ENCODE assay signal across 10 cellular contexts in the genomic region with DNA sequence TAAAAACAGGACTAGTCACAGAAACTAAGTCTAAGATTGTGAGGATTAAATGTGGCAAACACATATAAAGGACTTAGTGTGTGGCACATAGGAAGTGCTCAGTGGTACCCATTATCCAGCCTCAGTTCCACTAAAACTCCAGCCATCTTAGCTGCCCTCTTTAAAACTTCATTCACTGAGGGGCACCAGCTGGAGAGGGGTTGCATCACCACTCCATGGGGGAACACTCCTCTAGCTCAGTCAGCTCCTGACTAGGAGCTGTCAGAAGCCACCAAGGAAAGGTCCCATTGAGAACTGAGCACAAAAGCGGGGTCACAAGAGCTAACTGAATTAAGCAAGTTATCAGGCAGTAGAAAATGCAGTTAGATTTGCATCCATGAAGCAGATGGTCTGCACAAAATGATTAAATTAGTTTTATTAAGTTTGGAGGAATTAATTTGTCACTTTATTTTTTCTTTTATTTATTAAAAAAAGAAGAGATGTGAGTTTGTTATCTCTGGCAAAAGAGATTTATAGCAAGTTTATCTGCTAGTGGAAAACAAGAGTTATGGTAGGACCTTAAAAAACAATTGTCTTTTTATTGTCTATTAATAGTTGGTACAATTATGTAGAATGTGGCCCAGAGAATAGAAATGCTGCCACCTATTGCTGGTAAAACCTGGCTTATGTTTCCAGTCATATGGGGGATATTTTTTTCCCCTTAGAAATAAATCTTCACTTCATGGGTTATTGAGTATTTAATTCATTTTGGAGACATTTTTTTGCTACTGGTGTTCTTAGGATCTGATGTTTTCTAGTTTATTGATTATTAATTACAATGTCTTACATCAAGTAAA.
A peak's percentile ranks its signal among the peaks of the same experiment; 100 is the strongest.
DNase-seq lines count a peak whose midpoint lies in the region; ATAC-seq and TF ChIP-seq lines count a peak whose summit lies in the region.
"Had no signal": no experiment of that assay in that cellular context is flagged by ENCODE, and none has a peak within 500 bp of the region (broad histone marks: within the 10 kb centered on the region; RNA-seq: fewer than 3 reads in every experiment).

No MANE protein-coding gene starts in this region.

- H3K9me3 ChIP-seq in heart left ventricle (no peaks in the 10 kb centered on the region), PC-9 (ENCODE audit: insufficient read depth, low read depth) (no peaks in the 10 kb centered on the region)

- peaks cover 24% of the 10 kb centered on the region for H3K79me2 ChIP-seq in PC-9 (ENCODE audit: low read depth)

- no peak overlapping the region for H2AFZ ChIP-seq in PC-9

- H3K36me3 Mint-ChIP-seq in type B pancreatic cell: no peaks in the 10 kb centered on the region
- no peaks in the 10 kb centered on the region for H3K36me3 Mint-ChIP-seq in activated T-cell treated with anti-CD3 and anti-CD28 coated beads, Interleukin-2, amount 50 U/mL, for 24 hours (ENCODE audit: low read depth)

- H3K4me3 ChIP-seq in heart left ventricle (no peak overlapping the region), PC-9 (no peak overlapping the region), fibroblast of mammary gland (ENCODE audit: control insufficient read depth, low read depth, low read length) (no peak overlapping the region)

- no peak for ATAC-seq in heart left ventricle
- ATAC-seq in Right ventricle myocardium inferior: no peak
- ATAC-seq in HG03354 (IDR thresholded peaks at IDR 0.05; ENCODE audit: poor library complexity, severe bottlenecking, unreplicated experiment): no peak
- no peak for ATAC-seq in GM19467 (IDR thresholded peaks at IDR 0.05; ENCODE audit: unreplicated experiment)

- 85 to 98% (median 91%) methylated on average over 1 of the region's 1 CpG for WGBS in heart left ventricle, 4 donors

- H3K4me3 Mint-ChIP-seq in type B pancreatic cell: no peak overlapping the region
- no peak overlapping the region for H3K4me3 Mint-ChIP-seq in activated T-cell treated with anti-CD3 and anti-CD28 coated beads, Interleukin-2, amount 50 U/mL, for 24 hours

- H3K27ac ChIP-seq in heart left ventricle (no peak overlapping the region), PC-9 (no peak overlapping the region)

- H3K27me3 ChIP-seq in heart left ventricle: no peaks in the 10 kb centered on the region
- no peaks in the 10 kb centered on the region for H3K27me3 ChIP-seq in PC-9 (ENCODE audit: insufficient read depth, low read depth)

- peaks cover 2% of the 10 kb centered on the region; the same call in 1 of the 2 replicates for H4K20me1 ChIP-seq in PC-9 (ENCODE audit: insufficient read depth)

- H3K4me1 Mint-ChIP-seq in type B pancreatic cell (ENCODE audit: unreplicated experiment): peaks cover 45% of the 10 kb centered on the region
- no peaks in the 10 kb centered on the region for H3K4me1 Mint-ChIP-seq in activated T-cell treated with anti-CD3 and anti-CD28 coated beads, Interleukin-2, amount 50 U/mL, for 24 hours (ENCODE audit: low read depth)

- BruUV-seq in PC-9 (replicated peaks; lab: Mats Ljungman, UMichigan): no TSS peak

- H3K4me1 ChIP-seq in heart left ventricle: peaks cover 0 to 65% (median 24%) of the 10 kb centered on the region in 12 donors
- peaks cover 24% of the 10 kb centered on the region for H3K4me1 ChIP-seq in PC-9 (replicated peaks; ENCODE audit: insufficient read depth)

- peaks cover 7% of the 10 kb centered on the region for H3K9me3 Mint-ChIP-seq in type B pancreatic cell
- H3K9me3 Mint-ChIP-seq in activated T-cell treated with anti-CD3 and anti-CD28 coated beads, Interleukin-2, amount 50 U/mL, for 24 hours: no peaks in the 10 kb centered on the region

- H3K27ac Mint-ChIP-seq in type B pancreatic cell: no peak overlapping the region
- H3K27ac Mint-ChIP-seq in activated T-cell treated with anti-CD3 and anti-CD28 coated beads, Interleukin-2, amount 50 U/mL, for 24 hours: no peak overlapping the region

- POLR2A ChIA-PET in PC-9 (lab: Charles Lee; ENCODE audit: unreplicated experiment): no interaction called here

- peaks cover 9% of the 10 kb centered on the region for H3F3A ChIP-seq in PC-9 (ENCODE audit: insufficient read depth, low read depth)

- DNase-seq in heart left ventricle: no peak
- DNase-seq in Right ventricle myocardium inferior (ENCODE audit: missing footprints): no peak
- DNase-seq in PC-9: no peak
- no peak for DNase-seq in fibroblast of mammary gland (ENCODE audit: low read depth)
- DNase-seq in type B pancreatic cell (ENCODE audit: extremely low spot score, unreplicated experiment): no peak
- DNase-seq in activated T-cell treated with anti-CD3 and anti-CD28 coated beads, Interleukin-2, amount 50 U/mL, for 24 hours: no peak
- DNase-seq: activated CD4-positive, alpha-beta T cell treated with anti-CD3 and anti-CD28 coated beads for 48 hours; NCI-H82 had no signal

- intact Hi-C loops in heart left ventricle (cut with DNase I): loop anchor here in 8 of 10 donors (2.0 to 10.0 kb wide), 6 partner anchors 51 to 251 kb away; no protein-coding TSS in a partner anchor
- intact Hi-C loops in Right ventricle myocardium inferior (cut with DNase I): loop anchor here (2.0 kb wide), 1 partner anchor 245 kb away; no protein-coding TSS in a partner anchor
- intact Hi-C loops in PC-9 (cut with micrococcal nuclease; ENCODE audit: unreplicated experiment): loop anchor here (1.0 to 10.0 kb wide), 3 partner anchors 66 to 733 kb away; no protein-coding TSS in a partner anchor

- H3K36me3 ChIP-seq in heart left ventricle (no peaks in the 10 kb centered on the region), PC-9 (ENCODE audit: low read depth) (no peaks in the 10 kb centered on the region)

- no peaks in the 10 kb centered on the region for H3K27me3 Mint-ChIP-seq in type B pancreatic cell
- H3K27me3 Mint-ChIP-seq in activated T-cell treated with anti-CD3 and anti-CD28 coated beads, Interleukin-2, amount 50 U/mL, for 24 hours: peaks cover 2% of the 10 kb centered on the region

- no peaks in the 10 kb centered on the region for H3K9me2 ChIP-seq in PC-9 (ENCODE audit: insufficient read depth)

- no peak overlapping the region for H3K4me2 ChIP-seq in PC-9

- CTCF ChIA-PET in PC-9 (lab: Charles Lee): no interaction called here

- TF ChIP-seq CTCF in heart left ventricle (IDR thresholded peaks at IDR 0.05): peak in 8 of 12 donors; percentile 8 to 55 (median 38)
- TF ChIP-seq CTCF in PC-9 (conservative IDR thresholded peaks at IDR 0.05): peak; percentile 52
- peak; percentile 24 for TF ChIP-seq CTCF in fibroblast of mammary gland (conservative IDR thresholded peaks at IDR 0.05; ENCODE audit: control insufficient read depth, insufficient read depth, low read depth, low read length)
- TF ChIP-seq CTCF in type B pancreatic cell (conservative IDR thresholded peaks at IDR 0.05): peak; percentile 20

- no peak for TF ChIP-seq POLR2A in heart left ventricle (IDR thresholded peaks at IDR 0.05)
